In the genomic region with DNA sequence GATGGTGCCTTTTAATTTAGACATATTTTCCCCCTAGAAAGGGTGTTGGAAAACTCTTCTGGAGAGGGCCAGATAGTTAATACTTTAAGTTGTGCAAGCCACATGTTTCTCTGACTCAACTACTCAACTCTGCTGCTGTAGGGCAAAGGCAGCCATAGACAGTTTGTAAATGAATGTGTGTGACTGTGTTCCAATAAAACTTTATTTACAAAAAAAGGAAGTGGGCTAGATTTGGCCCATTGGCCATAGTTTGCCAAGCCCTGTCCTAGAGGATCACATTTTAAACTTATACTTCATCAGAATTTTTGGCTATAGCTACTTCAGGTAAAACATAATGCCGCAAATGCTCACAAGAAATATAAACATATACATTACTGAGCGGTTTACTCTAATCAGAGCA, we compare ENCODE assay signal across 20 cellular contexts.
A peak's percentile ranks its signal among the peaks of the same experiment; 100 is the strongest.
DNase-seq lines count a peak whose midpoint lies in the region; ATAC-seq, FAIRE-seq and TF ChIP-seq lines count a peak whose summit lies in the region.
"Had no signal": no experiment of that assay in that cellular context is flagged by ENCODE, and none has a peak within 500 bp of the region (broad histone marks: within the 10 kb centered on the region; RNA-seq: fewer than 3 reads in every experiment).

No MANE protein-coding gene starts in this region.

- FAIRE-seq in GM12878 (lab: Jason Lieb, UNC), result no peak
- FAIRE-seq: A204.1, G401.6 had no signal

- no peak overlapping the region for H3K27ac ChIP-seq in GM12878 (ENCODE audit: control insufficient read depth, insufficient read depth)
- H3K27ac ChIP-seq: 22Rv1; BLaER1 treated with 17β-estradiol and CSF1 and Interleukin-3, amounts not matched to agents 10 nM and 100 nM had no signal

- no peaks in the 10 kb centered on the region for H4K20me1 ChIP-seq in GM12878 (ENCODE audit: control insufficient read depth, insufficient read depth)
- H4K20me1 ChIP-seq: BLaER1 treated with 17β-estradiol and CSF1 and Interleukin-3, amounts not matched to agents 10 nM and 100 nM had no signal

- TF ChIP-seq EP300 in GM12878 (IDR thresholded peaks at IDR 0.05; ENCODE audit: borderline replicate concordance in 1 of 2, control insufficient read depth in 1 of 2, low read depth in 2 of 2, low read length in 2 of 2), result no peak

- DNase-seq in NAMALWA (ENCODE audit: low spot score), result peak; percentile 10
- peak; percentile 55 for DNase-seq in NCI-H82 (lab: John Stamatoyannopoulos, UW)
- no peak for DNase-seq in GM12878 (ENCODE audit: low read depth, low spot score)
- DNase-seq in AG08395 (ENCODE audit: low spot score), result no peak
- DNase-seq: AML-193; BE2C; Calu3; CD4-positive, alpha-beta T cell; CD8-positive, alpha-beta memory T cell; DMS153; DND-41; H9 had no signal

- intact Hi-C loops in GM12878 (cut with micrococcal nuclease; ENCODE audit: unreplicated experiment), result no loop called here

- H3K9me3 ChIP-seq in GM12878 (replicated peaks; ENCODE audit: control insufficient read depth, insufficient read depth, low read length), result no peaks in the 10 kb centered on the region
- H3K9me3 ChIP-seq: BE2C; BLaER1 treated with 17β-estradiol and CSF1 and Interleukin-3, amounts not matched to agents 10 nM and 100 nM had no signal

- ATAC-seq in GM12878, result no peak
- no peak for ATAC-seq in HG03442 (IDR thresholded peaks at IDR 0.05; ENCODE audit: unreplicated experiment)
- no peak for ATAC-seq in GM19035 (IDR thresholded peaks at IDR 0.05; ENCODE audit: unreplicated experiment)
- ATAC-seq: GM23338, HCT116 had no signal

- no peak overlapping the region for H2AFZ ChIP-seq in GM12878 (ENCODE audit: control insufficient read depth, low read depth, low read length)
- H2AFZ ChIP-seq: GM23338 had no signal

- H3K9ac ChIP-seq in GM12878 (ENCODE audit: control insufficient read depth, insufficient read depth, low read length), result no peak overlapping the region
- H3K9ac ChIP-seq: BLaER1 treated with 17β-estradiol and CSF1 and Interleukin-3, amounts not matched to agents 10 nM and 100 nM had no signal

- no TSS peak for BruUV-seq in GM12878 (replicated peaks; lab: Mats Ljungman, UMichigan)

- no peaks in the 10 kb centered on the region for H3K36me3 ChIP-seq in GM12878 (ENCODE audit: control insufficient read depth in 2 of 2, insufficient read depth in 2 of 2, low read length in 1 of 2)
- H3K36me3 ChIP-seq: BE2C; BLaER1 treated with 17β-estradiol and CSF1 and Interleukin-3, amounts not matched to agents 10 nM and 100 nM had no signal

- in situ Hi-C loops in GM12878 (cut with MboI), result loop anchor here (10.0 kb wide), 1 partner anchor 158 kb away; no protein-coding TSS in a partner anchor

- H3K4me2 ChIP-seq in GM12878 (ENCODE audit: control insufficient read depth, insufficient read depth), result no peak overlapping the region
- H3K4me2 ChIP-seq: BLaER1 treated with 17β-estradiol and CSF1 and Interleukin-3, amounts not matched to agents 10 nM and 100 nM; GM23338 had no signal

- WGBS in GM12878 (ENCODE audit: insufficient coverage, insufficient replicate concordance, low lambda C conversion rate, missing lambda C conversion rate), result 46% methylated on average over 2 of the region's 2 CpGs

- H3K27me3 ChIP-seq in GM12878 (replicated peaks in 1 of 2; ENCODE audit: control insufficient read depth in 2 of 2, insufficient read depth in 2 of 2, low read length in 1 of 2), result no peaks in the 10 kb centered on the region
- H3K27me3 ChIP-seq: BE2C; BLaER1 treated with 17β-estradiol and CSF1 and Interleukin-3, amounts not matched to agents 10 nM and 100 nM had no signal

- no peak for TF ChIP-seq POLR2A in GM12878 (IDR thresholded peaks at IDR 0.05; ENCODE audit: low read depth, low read length)

- no peaks in the 10 kb centered on the region for H3K79me2 ChIP-seq in GM12878 (ENCODE audit: control insufficient read depth, insufficient read depth, low read length)

- no peak for TF ChIP-seq CTCF in GM12878 (IDR thresholded peaks at IDR 0.05 in 2 of 3, conservative IDR thresholded peaks at IDR 0.05 in 1 of 3; ENCODE audit: control insufficient read depth in 2 of 3, extremely low read depth in 1 of 3, insufficient read depth in 1 of 3, low read depth in 3 of 3, low read length in 3 of 3)

- no peaks in the 10 kb centered on the region for H3K4me1 ChIP-seq in GM12878 (ENCODE audit: control insufficient read depth, insufficient read depth, low read length)
- H3K4me1 ChIP-seq: BLaER1 treated with 17β-estradiol and CSF1 and Interleukin-3, amounts not matched to agents 10 nM and 100 nM had no signal

- TF ChIP-seq RAD21 in GM12878 (IDR thresholded peaks at IDR 0.05; ENCODE audit: insufficient read depth, low read depth, low read length), result no peak

- CTCF ChIA-PET in GM12878 (lab: Yijun Ruan, JAX), result no interaction called here

- no peak overlapping the region for H3K4me3 ChIP-seq in GM12878
- H3K4me3 ChIP-seq: BLaER1 treated with 17β-estradiol and CSF1 and Interleukin-3, amounts not matched to agents 10 nM and 100 nM; GM23338 had no signal

- SMC1A ChIA-PET in GM12878 (lab: Charles Lee; ENCODE audit: uncharacterized antibody, unreplicated experiment), result no interaction called here

- RAD21 ChIA-PET in GM12878 (lab: Charles Lee; ENCODE audit: unreplicated experiment), result no interaction called here

- POLR2A ChIA-PET in GM12878 (lab: Charles Lee), result no interaction called here

TF ChIP-seq in GM12878, 131 proteins besides CTCF, POLR2A, EP300 and RAD21:
- TF ChIP-seq WRNIP1 (IDR thresholded peaks at IDR 0.05; ENCODE audit: borderline replicate concordance, low read depth, low read length) (no peak), ZBTB40 (IDR thresholded peaks at IDR 0.05; ENCODE audit: borderline replicate concordance) (peak; percentile 76)

Comparison
In these comparisons a context has a peak if more than half of its experiments do, and no peak if none do; other contexts are left out.
1. DNase-seq: peak in NAMALWA (single experiment) and NCI-H82 (single experiment); none in GM12878 (single experiment) and AG08395 (single experiment).